16 cellular contexts compared by ENCODE assay signal in the genomic region with DNA sequence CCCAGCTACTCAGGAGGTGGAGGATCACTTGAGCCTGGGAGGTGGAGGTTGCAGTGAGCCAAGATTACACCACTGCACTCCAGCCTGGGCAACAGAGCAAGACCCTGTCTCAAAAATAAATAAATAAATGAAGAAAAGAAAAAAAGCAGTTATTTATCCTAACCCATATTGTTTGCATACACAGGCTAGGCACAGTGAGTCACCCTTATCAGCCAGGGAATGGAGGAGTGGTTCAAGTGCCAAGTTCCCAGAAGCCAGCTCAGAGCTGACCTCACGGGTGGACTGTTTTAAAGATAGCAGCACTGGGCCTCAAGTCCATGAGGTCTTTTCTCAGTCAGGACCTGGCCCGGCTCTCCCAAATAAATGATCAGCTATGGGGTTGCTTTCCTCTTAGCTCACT.
"Had no signal": no experiment of that assay in that cellular context is flagged by ENCODE, and none has a peak within 500 bp of the region (broad histone marks: within the 10 kb centered on the region; RNA-seq: fewer than 3 reads in every experiment).

No MANE protein-coding gene starts in this region.

- H3K36me3 ChIP-seq: cardiac muscle cell, esophagus muscularis mucosa, heart right ventricle, left ventricle myocardium inferior, tibial nerve had no signal

- H3K36me3 Mint-ChIP-seq: activated CD8-positive, alpha-beta memory T cell treated with anti-CD3 and anti-CD28 coated beads, Interleukin-2, amount 10 ng/mL, durations not matched to agents 7 days and 5 days; activated naive CD8-positive, alpha-beta T cell treated with anti-CD3 and anti-CD28 coated beads, Interleukin-2, amount 10 ng/mL, durations not matched to agents 7 days and 5 days; stimulated activated naive B cell treated with anti-CD40 and anti-IgM and Interleukin-4, amounts not matched to agents 10 μg/mL and 1 μg/mL and 100 μg/mL, for 72 hours had no signal

- DNase-seq: activated CD4-positive, alpha-beta T cell treated with anti-CD3 and anti-CD28 coated beads for 1 hour; activated CD4-positive, alpha-beta T cell treated with anti-CD3 and anti-CD28 coated beads, Interleukin-2, amount 50 U/mL, for 48 hours; activated CD8-positive, alpha-beta memory T cell treated with anti-CD3 and anti-CD28 coated beads, Interleukin-2, amount 10 ng/mL, durations not matched to agents 7 days and 5 days; activated gamma-delta T cell treated with Interleukin-2 at 50 U/mL for 16 hours; activated naive CD8-positive, alpha-beta T cell treated with anti-CD3 and anti-CD28 coated beads, Interleukin-2, amount 10 ng/mL, durations not matched to agents 7 days and 5 days; activated T-cell treated with anti-CD3 and anti-CD28 coated beads, Interleukin-2, amount 50 U/mL, for 48 hours; aorta; heart right ventricle; left ventricle myocardium inferior; right cardiac atrium; stimulated activated naive B cell treated with anti-CD40 and anti-IgM and Interleukin-4, amounts not matched to agents 10 μg/mL and 1 μg/mL and 100 μg/mL, for 72 hours; T-helper 17 cell had no signal

- H3K27ac ChIP-seq: cardiac muscle cell, esophagus muscularis mucosa, heart right ventricle, left ventricle myocardium inferior, parathyroid adenoma, tibial nerve had no signal

- H3K9me3 Mint-ChIP-seq: activated naive CD8-positive, alpha-beta T cell treated with anti-CD3 and anti-CD28 coated beads, Interleukin-2, amount 10 ng/mL, durations not matched to agents 7 days and 5 days; stimulated activated naive B cell treated with anti-CD40 and anti-IgM and Interleukin-4, amounts not matched to agents 10 μg/mL and 1 μg/mL and 100 μg/mL, for 72 hours had no signal

- H3K4me3 ChIP-seq: cardiac muscle cell, esophagus muscularis mucosa, heart right ventricle, left ventricle myocardium inferior, tibial nerve had no signal

- H3K9ac ChIP-seq: parathyroid adenoma had no signal

- H3K27ac Mint-ChIP-seq: activated CD8-positive, alpha-beta memory T cell treated with anti-CD3 and anti-CD28 coated beads, Interleukin-2, amount 10 ng/mL, durations not matched to agents 7 days and 5 days; activated naive CD8-positive, alpha-beta T cell treated with anti-CD3 and anti-CD28 coated beads, Interleukin-2, amount 10 ng/mL, durations not matched to agents 7 days and 5 days; stimulated activated naive B cell treated with anti-CD40 and anti-IgM and Interleukin-4, amounts not matched to agents 10 μg/mL and 1 μg/mL and 100 μg/mL, for 72 hours; T-helper 17 cell had no signal

- H3K4me3 Mint-ChIP-seq: activated CD8-positive, alpha-beta memory T cell treated with anti-CD3 and anti-CD28 coated beads, Interleukin-2, amount 10 ng/mL, durations not matched to agents 7 days and 5 days; activated naive CD8-positive, alpha-beta T cell treated with anti-CD3 and anti-CD28 coated beads, Interleukin-2, amount 10 ng/mL, durations not matched to agents 7 days and 5 days; stimulated activated naive B cell treated with anti-CD40 and anti-IgM and Interleukin-4, amounts not matched to agents 10 μg/mL and 1 μg/mL and 100 μg/mL, for 72 hours; T-helper 17 cell had no signal

- H3K9me3 ChIP-seq: esophagus muscularis mucosa, heart right ventricle, left ventricle myocardium inferior had no signal

- ATAC-seq: activated CD8-positive, alpha-beta memory T cell treated with anti-CD3 and anti-CD28 coated beads, Interleukin-2, amount 10 ng/mL, durations not matched to agents 7 days and 5 days; right cardiac atrium; T-helper 17 cell had no signal
